ENCODE assay signal across 1 cellular context in genomic region chr22:39974065-39974464, GRCh38.
A peak's percentile ranks its signal among the peaks of the same experiment; 100 is the strongest.
TF ChIP-seq lines count a peak whose summit lies in the region.

No MANE protein-coding gene starts in this region.

TF ChIP-seq in HepG2, 621 proteins besides CTCF, POLR2A, EP300 and RAD21:
- TF ChIP-seq ATF7 (IDR thresholded peaks at IDR 0.05) (peak; percentile 98), ATF7 (CRISPR knock-in tag; IDR thresholded peaks at IDR 0.05) (no peak), HOXA7 (CRISPR knock-in tag; IDR thresholded peaks at IDR 0.05) (no peak), CENPX (CRISPR knock-in tag; IDR thresholded peaks at IDR 0.05) (no peak), CREB1 (IDR thresholded peaks at IDR 0.05) (peak; percentile 93), CREB1 (CRISPR knock-in tag; IDR thresholded peaks at IDR 0.05) (no peak), ZBTB38 (CRISPR knock-in tag; IDR thresholded peaks at IDR 0.05) (no peak)
